In the genomic region with DNA sequence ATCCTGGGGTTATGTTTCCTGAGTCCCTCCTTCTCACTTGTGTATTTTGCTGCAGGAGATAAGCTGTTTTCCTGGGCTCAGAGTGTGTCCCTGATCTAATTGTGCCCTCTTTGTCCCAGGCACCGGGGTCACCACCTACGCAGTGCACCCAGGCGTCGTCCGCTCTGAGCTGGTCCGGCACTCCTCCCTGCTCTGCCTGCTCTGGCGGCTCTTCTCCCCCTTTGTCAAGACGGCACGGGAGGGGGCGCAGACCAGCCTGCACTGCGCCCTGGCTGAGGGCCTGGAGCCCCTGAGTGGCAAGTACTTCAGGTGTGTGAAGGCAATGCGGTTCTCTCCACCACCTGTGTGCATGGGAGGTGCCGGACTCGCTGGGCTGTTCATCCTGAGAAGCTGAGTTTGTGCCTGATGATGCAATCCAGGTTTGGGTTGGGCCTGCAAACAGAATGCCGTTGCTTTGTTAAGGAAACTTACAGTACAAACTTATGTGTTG, we compare ENCODE assay signal across 16 cellular contexts. TPM values are rescaled to one million over a fixed set of nuclear protein-coding genes. Genes with fewer than 3 reads are reported as not detected.
A peak's percentile ranks its signal among the peaks of the same experiment; 100 is the strongest.
DNase-seq lines count a peak whose midpoint lies in the region; ATAC-seq, FAIRE-seq and TF ChIP-seq lines count a peak whose summit lies in the region.
"Had no signal": no experiment of that assay in that cellular context is flagged by ENCODE, and none has a peak within 500 bp of the region (broad histone marks: within the 10 kb centered on the region; RNA-seq: fewer than 3 reads in every experiment).

No MANE protein-coding gene starts in this region.

- intact Hi-C loops in colonic mucosa (cut with DNase I) (no loop called here), kidney (cut with DNase I) (no loop called here)

- H3K9me3 ChIP-seq in colonic mucosa, result no peaks in the 10 kb centered on the region
- no peaks in the 10 kb centered on the region for H3K9me3 ChIP-seq in kidney (ENCODE audit: control insufficient read depth in 1 of 2, low read length in 2 of 2)
- H3K9me3 ChIP-seq in MG63, result no peaks in the 10 kb centered on the region
- H3K9me3 ChIP-seq: SJSA1 had no signal

- H3K36me3 ChIP-seq in colonic mucosa, result no peaks in the 10 kb centered on the region
- peaks cover 0 to 10% of the 10 kb centered on the region in 2 donors for H3K36me3 ChIP-seq in kidney (ENCODE audit: control insufficient read depth in 1 of 2, insufficient read depth in 2 of 2, low read length in 2 of 2)
- no peaks in the 10 kb centered on the region for H3K36me3 ChIP-seq in MG63
- H3K36me3 ChIP-seq: SJSA1 had no signal

- FAIRE-seq in HTR-8/SVneo (lab: Jason Lieb, UNC) (peak; percentile 81), kidney (lab: Jason Lieb, UNC) (no peak), D721Med (lab: Jason Lieb, UNC) (no peak)
- FAIRE-seq: GM12878 had no signal

- no peak overlapping the region for H3K9ac ChIP-seq in colonic mucosa (ENCODE audit: low read depth in 2 of 2, low read length in 2 of 2)
- no peak overlapping the region for H3K9ac ChIP-seq in kidney (ENCODE audit: low read length in 2 of 2)

- H3K4me3 ChIP-seq in colonic mucosa, result no peak overlapping the region
- H3K4me3 ChIP-seq in kidney (ENCODE audit: low read length in 2 of 2), result no peak overlapping the region
- H3K4me3 ChIP-seq in MG63, result no peak overlapping the region
- H3K4me3 ChIP-seq: GM12878, SJSA1 had no signal

- peak overlapping the region; percentile 44 for H3K27ac ChIP-seq in colonic mucosa
- H3K27ac ChIP-seq in kidney (ENCODE audit: low read depth in 2 of 2, low read length in 2 of 2), result no peak overlapping the region
- H3K27ac ChIP-seq: SJSA1 had no signal

- ATAC-seq in HG02623 (IDR thresholded peaks at IDR 0.05; ENCODE audit: unreplicated experiment) (no peak), HG02678 (IDR thresholded peaks at IDR 0.05; ENCODE audit: unreplicated experiment) (no peak)
- ATAC-seq: GM12878 had no signal

- no peaks in the 10 kb centered on the region for H3K27me3 ChIP-seq in colonic mucosa
- no peaks in the 10 kb centered on the region for H3K27me3 ChIP-seq in MG63
- H3K27me3 ChIP-seq: SJSA1 had no signal

- no peak for TF ChIP-seq CTCF in colonic mucosa (IDR thresholded peaks at IDR 0.05)
- no peak for TF ChIP-seq CTCF in kidney (IDR thresholded peaks at IDR 0.05; ENCODE audit: borderline replicate concordance, extremely low read depth, insufficient read depth)
- TF ChIP-seq CTCF in D721Med (IDR thresholded peaks at IDR 0.05; ENCODE audit: insufficient read depth, missing control alignments), result no peak

- H3K4me1 ChIP-seq in colonic mucosa (no peaks in the 10 kb centered on the region), kidney (ENCODE audit: control insufficient read depth in 1 of 2, insufficient read depth in 1 of 2, low read depth in 1 of 2, low read length in 2 of 2) (no peaks in the 10 kb centered on the region)
- H3K4me1 ChIP-seq: SJSA1 had no signal

- no peak for DNase-seq in HTR-8/SVneo (ENCODE audit: insufficient read length, low spot score)
- peak; percentile 75 for DNase-seq in colonic mucosa
- DNase-seq in kidney, result peak; percentile 59
- peak; percentile 12 for DNase-seq in retina
- DNase-seq in D721Med (ENCODE audit: insufficient read length, low spot score), result no peak
- DNase-seq in MG63, result no peak
- DNase-seq: DMS153; NCI-H1092; NCI-H774; occipital lobe; stimulated activated CD4-positive, alpha-beta T cell treated with anti-CD3 and anti-CD28 coated beads, Interleukin-15, amount 100 ng/mL, for 24 hours had no signal

RNA-seq across cellular contexts. Expression of gene RDH12, which starts 27.4 kb away (rescaled TPM):
- not detected for total RNA-seq in colonic mucosa
- 0.22 TPM for total RNA-seq in kidney
- 10.0 TPM for polyA plus RNA-seq in kidney (ENCODE audit: insufficient read depth, low read depth, low replicate concordance)
- total RNA-seq in MG63 (2014; rRNA removed; shearing (Covaris generic); ENCODE audit: low replicate concordance), result 0.07 and 0.20 TPM in 2 replicates
- total RNA-seq: chondrocyte, GM12878, SJSA1 had no signal
- polyA plus RNA-seq: GM12878 had no signal

RNA-seq across cellular contexts. Expression of gene RDH11, which starts 33.6 kb away (rescaled TPM):
- total RNA-seq in colonic mucosa (10 to 100 TPM; 60.0 to 81.7 TPM), kidney (66.9 TPM)
- 124 TPM for polyA plus RNA-seq in kidney (ENCODE audit: insufficient read depth, low read depth, low replicate concordance)
- 23.8 and 25.9 TPM in 2 replicates for total RNA-seq in MG63 (2014; rRNA removed; shearing (Covaris generic); ENCODE audit: low replicate concordance)

RNA-seq across cellular contexts. Expression of gene VTI1B, which starts 54.7 kb away (rescaled TPM):
- total RNA-seq in colonic mucosa (100 to 1,000 TPM; 116 to 121 TPM), kidney (110 TPM)
- polyA plus RNA-seq in kidney (ENCODE audit: insufficient read depth, low read depth, low replicate concordance), result 211 TPM
- 46.6 and 124 TPM in 2 replicates for total RNA-seq in MG63 (2014; rRNA removed; shearing (Covaris generic); ENCODE audit: low replicate concordance)

Comparison
In these comparisons a context has a peak if more than half of its experiments do, and no peak if none do; other contexts are left out.
1. DNase-seq: peak in colonic mucosa (single experiment), kidney (single experiment) and retina (single experiment); none in HTR-8/SVneo (single experiment), D721Med (single experiment) and MG63 (single experiment).